ENCODE assay signal across 27 cellular contexts in the genomic region with DNA sequence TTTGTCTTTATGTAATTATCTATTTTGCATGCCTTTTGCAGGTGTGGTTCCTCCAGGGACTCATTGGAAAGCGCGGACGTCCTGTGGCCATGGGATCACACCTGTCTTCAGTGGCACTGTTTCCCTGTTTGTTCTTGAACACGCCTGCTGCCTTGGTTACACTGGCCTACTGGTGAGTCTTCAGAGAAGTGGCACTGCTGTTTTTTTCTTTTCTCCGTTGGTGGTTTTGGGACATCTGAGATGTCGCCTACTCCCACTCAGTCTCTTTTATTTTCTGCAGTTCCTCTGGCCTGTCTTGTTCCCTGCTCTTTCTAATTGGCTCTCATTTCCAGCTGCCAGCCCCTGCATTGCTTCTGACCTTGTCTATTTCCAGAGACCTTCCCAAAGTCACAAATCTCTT. TPM values are rescaled to one million over a fixed set of nuclear protein-coding genes. Genes with fewer than 3 reads are reported as not detected.
"Had no signal": no experiment of that assay in that cellular context is flagged by ENCODE, and none has a peak within 500 bp of the region (broad histone marks: within the 10 kb centered on the region; RNA-seq: fewer than 3 reads in every experiment).

No MANE protein-coding gene starts in this region.

- H3K27ac Mint-ChIP-seq: activated B cell treated with CpG ODN at 0.5 μM for 24 hours; activated CD8-positive, alpha-beta memory T cell treated with anti-CD3 and anti-CD28 coated beads, Interleukin-2, amount 10 ng/mL, durations not matched to agents 7 days and 5 days; activated CD8-positive, alpha-beta T cell treated with anti-CD3 and anti-CD28 coated beads, Interleukin-2, amount 10 ng/mL, durations not matched to agents 7 days and 5 days; activated naive CD4-positive, alpha-beta T cell treated with anti-CD3 and anti-CD28 coated beads, Interleukin-2, amount 50 U/mL, for 24 hours; activated naive CD8-positive, alpha-beta T cell treated with anti-CD3 and anti-CD28 coated beads, Interleukin-2, amount 50 U/mL, for 24 hours; activated T-helper 2 cell treated with anti-CD3 and anti-CD28 coated beads, Interferon-gamma antibody, Interleukin-2, Interleukin-4, amounts not matched to agents 10 μg/mL and 5 μg/mL and 100 μg/mL, durations not matched to agents 14 hours and 24 hours and 36 hours; naive thymus-derived CD4-positive, alpha-beta T cell; T-helper 2 cell treated with Interferon-gamma antibody and Interleukin-4, amounts not matched to agents 5 μg/mL and 100 μg/mL, for 36 hours had no signal

- H3K4me3 Mint-ChIP-seq: activated B cell treated with CpG ODN at 0.5 μM for 24 hours; activated CD8-positive, alpha-beta memory T cell treated with anti-CD3 and anti-CD28 coated beads, Interleukin-2, amount 10 ng/mL, durations not matched to agents 7 days and 5 days; activated CD8-positive, alpha-beta T cell treated with anti-CD3 and anti-CD28 coated beads, Interleukin-2, amount 10 ng/mL, durations not matched to agents 7 days and 5 days; activated naive CD4-positive, alpha-beta T cell treated with anti-CD3 and anti-CD28 coated beads, Interleukin-2, amount 50 U/mL, for 24 hours; activated naive CD8-positive, alpha-beta T cell treated with anti-CD3 and anti-CD28 coated beads, Interleukin-2, amount 50 U/mL, for 24 hours; naive thymus-derived CD4-positive, alpha-beta T cell; neural crest cell; T-helper 2 cell treated with Interferon-gamma antibody and Interleukin-4, amounts not matched to agents 5 μg/mL and 100 μg/mL, for 36 hours had no signal

- ATAC-seq: activated CD8-positive, alpha-beta memory T cell treated with anti-CD3 and anti-CD28 coated beads, Interleukin-2, amount 10 ng/mL, durations not matched to agents 7 days and 5 days; activated CD8-positive, alpha-beta T cell treated with anti-CD3 and anti-CD28 coated beads, Interleukin-2, amount 10 ng/mL, durations not matched to agents 7 days and 5 days; activated naive CD8-positive, alpha-beta T cell treated with anti-CD3 and anti-CD28 coated beads, Interleukin-2, amount 50 U/mL, for 24 hours; gastroesophageal sphincter; left cardiac atrium; naive thymus-derived CD4-positive, alpha-beta T cell; right cardiac atrium had no signal

- H3K36me3 ChIP-seq: breast epithelium, gastroesophageal sphincter, tibial nerve had no signal

- H3K4me1 ChIP-seq: breast epithelium, gastroesophageal sphincter, tibial nerve had no signal

- H3K27ac ChIP-seq: breast epithelium, gastroesophageal sphincter, hepatocyte, tibial nerve had no signal

- H3K4me1 Mint-ChIP-seq: activated B cell treated with CpG ODN at 0.5 μM for 24 hours; activated CD8-positive, alpha-beta memory T cell treated with anti-CD3 and anti-CD28 coated beads, Interleukin-2, amount 10 ng/mL, durations not matched to agents 7 days and 5 days; activated naive CD4-positive, alpha-beta T cell treated with anti-CD3 and anti-CD28 coated beads, Interleukin-2, amount 50 U/mL, for 24 hours; activated naive CD8-positive, alpha-beta T cell treated with anti-CD3 and anti-CD28 coated beads, Interleukin-2, amount 50 U/mL, for 24 hours; naive thymus-derived CD4-positive, alpha-beta T cell had no signal

- H3K27me3 Mint-ChIP-seq: activated CD8-positive, alpha-beta memory T cell treated with anti-CD3 and anti-CD28 coated beads, Interleukin-2, amount 10 ng/mL, durations not matched to agents 7 days and 5 days had no signal

- H3K4me3 ChIP-seq: breast epithelium, gastroesophageal sphincter, hepatocyte, tibial nerve had no signal

- H3K36me3 Mint-ChIP-seq: activated CD8-positive, alpha-beta memory T cell treated with anti-CD3 and anti-CD28 coated beads, Interleukin-2, amount 10 ng/mL, durations not matched to agents 7 days and 5 days; activated naive CD4-positive, alpha-beta T cell treated with anti-CD3 and anti-CD28 coated beads, Interleukin-2, amount 50 U/mL, for 24 hours had no signal

- H3K9me3 ChIP-seq: breast epithelium, gastroesophageal sphincter, tibial nerve had no signal

- H3K9me3 Mint-ChIP-seq: activated B cell treated with CpG ODN at 0.5 μM for 24 hours; activated naive CD4-positive, alpha-beta T cell treated with anti-CD3 and anti-CD28 coated beads, Interleukin-2, amount 50 U/mL, for 24 hours; activated naive CD8-positive, alpha-beta T cell treated with anti-CD3 and anti-CD28 coated beads, Interleukin-2, amount 50 U/mL, for 24 hours; activated T-helper 2 cell treated with anti-CD3 and anti-CD28 coated beads, Interferon-gamma antibody, Interleukin-2, Interleukin-4, amounts not matched to agents 10 μg/mL and 5 μg/mL and 100 μg/mL, durations not matched to agents 14 hours and 24 hours and 36 hours; neural crest cell; T-helper 2 cell treated with Interferon-gamma antibody and Interleukin-4, amounts not matched to agents 5 μg/mL and 100 μg/mL, for 36 hours had no signal

- DNase-seq: activated B cell treated with CpG ODN at 0.5 μM for 24 hours; activated CD4-positive, alpha-beta T cell treated with anti-CD3 and anti-CD28 coated beads, Interleukin-2, amount 50 U/mL, for 1 hour; activated CD8-positive, alpha-beta memory T cell treated with anti-CD3 and anti-CD28 coated beads, Interleukin-2, amount 10 ng/mL, durations not matched to agents 7 days and 5 days; activated CD8-positive, alpha-beta T cell treated with anti-CD3 and anti-CD28 coated beads, Interleukin-2, amount 10 ng/mL, durations not matched to agents 7 days and 5 days; activated naive CD8-positive, alpha-beta T cell treated with anti-CD3 and anti-CD28 coated beads, Interleukin-2, amount 50 U/mL, for 24 hours; activated T-cell treated with anti-CD3 and anti-CD28 coated beads, Interleukin-2, amount 50 U/mL, for 48 hours; amygdala; central memory CD4-positive, alpha-beta T cell; left cardiac atrium; midbrain; naive thymus-derived CD4-positive, alpha-beta T cell; right cardiac atrium; stimulated activated naive CD4-positive, alpha-beta T cell had no signal

- H3K27me3 ChIP-seq: breast epithelium, hepatocyte, tibial nerve had no signal

RNA-seq across cellular contexts. Expression of gene POU3F3, which starts 35.7 kb away (rescaled TPM):
- total RNA-seq: activated B cell treated with CpG ODN at 0.5 μM for 24 hours; activated CD8-positive, alpha-beta memory T cell treated with anti-CD3 and anti-CD28 coated beads, Interleukin-2, amount 10 ng/mL, durations not matched to agents 7 days and 5 days; activated CD8-positive, alpha-beta T cell treated with anti-CD3 and anti-CD28 coated beads, Interleukin-2, amount 10 ng/mL, durations not matched to agents 7 days and 5 days; activated T-helper 2 cell treated with anti-CD3 and anti-CD28 coated beads, Interferon-gamma antibody, Interleukin-2, Interleukin-4, amounts not matched to agents 10 μg/mL and 5 μg/mL and 100 μg/mL, durations not matched to agents 14 hours and 24 hours and 36 hours; endothelial cell of umbilical vein; fibroblast of lung; fibroblast of villous mesenchyme; hepatocyte; naive thymus-derived CD4-positive, alpha-beta T cell; omental fat pad; tibial nerve had no signal
- polyA plus RNA-seq: endothelial cell of umbilical vein; hepatocyte; keratinocyte; naive thymus-derived CD4-positive, alpha-beta T cell; urinary bladder had no signal
